Comparison of ENCODE assay signal across 29 cellular contexts in the genomic region with DNA sequence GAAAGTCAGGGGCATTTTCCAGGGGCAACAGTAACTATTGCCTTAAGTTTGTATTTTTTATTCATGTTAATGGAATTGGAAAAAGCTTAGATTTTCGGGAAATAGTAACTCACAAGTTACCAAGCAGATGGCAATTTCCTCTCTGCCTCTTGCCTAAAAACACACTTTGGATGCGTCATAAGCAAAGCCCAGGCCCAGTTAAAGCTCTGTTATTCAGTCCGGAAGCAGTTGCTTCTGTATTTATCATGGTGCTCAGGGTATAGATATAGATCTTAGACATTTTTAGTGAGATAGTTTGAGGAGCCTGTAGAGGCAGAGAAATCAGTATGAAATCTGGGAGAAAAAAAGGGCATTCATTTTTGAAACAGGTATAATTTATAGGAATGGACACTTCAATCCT.
"Had no signal": no experiment of that assay in that cellular context is flagged by ENCODE, and none has a peak within 500 bp of the region (broad histone marks: within the 10 kb centered on the region; RNA-seq: fewer than 3 reads in every experiment).

No MANE protein-coding gene starts in this region.

- FAIRE-seq: bronchial epithelial cell, TTC549 had no signal

- H3K27me3 ChIP-seq: ascending aorta, cardiac muscle cell had no signal

- H3K4me1 ChIP-seq: ascending aorta had no signal

- H3K36me3 ChIP-seq: ascending aorta, cardiac muscle cell, WERI-Rb-1 had no signal

- DNase-seq: activated CD4-positive, alpha-beta memory T cell treated with anti-CD3 and anti-CD28 coated beads, Interleukin-2, amount 10 ng/mL, durations not matched to agents 7 days and 5 days; activated CD4-positive, alpha-beta T cell treated with anti-CD3 and anti-CD28 coated beads for 1 hour; activated CD4-positive, alpha-beta T cell treated with anti-CD3 and anti-CD28 coated beads for 36 hours; activated CD4-positive, alpha-beta T cell treated with anti-CD3 and anti-CD28 coated beads for 48 hours; activated CD4-positive, alpha-beta T cell treated with anti-CD3 and anti-CD28 coated beads, Interleukin-2, amount 10 ng/mL, durations not matched to agents 7 days and 5 days; activated CD4-positive, alpha-beta T cell treated with anti-CD3 and anti-CD28 coated beads, Interleukin-2, amount 50 U/mL, for 48 hours; activated CD4-positive, CD25-positive, alpha-beta regulatory T cell; activated CD8-positive, alpha-beta memory T cell treated with anti-CD3 and anti-CD28 coated beads for 24 hours; activated CD8-positive, alpha-beta memory T cell treated with anti-CD3 and anti-CD28 coated beads, Interleukin-2, amount 10 ng/mL, durations not matched to agents 7 days and 5 days; activated CD8-positive, alpha-beta memory T cell treated with anti-CD3 and anti-CD28 coated beads, Interleukin-2, amount 50 U/mL, for 48 hours; activated CD8-positive, alpha-beta T cell treated with anti-CD3 and anti-CD28 coated beads, Interleukin-2, amount 10 ng/mL, durations not matched to agents 7 days and 5 days; activated effector memory CD4-positive, alpha-beta T cell treated with Interleukin-2 at 50 U/mL for 16 hours; activated gamma-delta T cell; activated naive CD4-positive, alpha-beta T cell treated with anti-CD3 and anti-CD28 coated beads, Interleukin-2, amount 10 ng/mL, durations not matched to agents 7 days and 5 days; activated naive CD4-positive, alpha-beta T cell treated with Interleukin-2 at 50 U/mL for 16 hours; activated naive CD8-positive, alpha-beta T cell treated with anti-CD3 and anti-CD28 coated beads, Interleukin-2, amount 10 ng/mL, durations not matched to agents 7 days and 5 days; activated naive CD8-positive, alpha-beta T cell treated with anti-CD3 and anti-CD28 coated beads, Interleukin-2, amount 50 U/mL, for 24 hours; activated T-cell treated with anti-CD3 and anti-CD28 coated beads, Interleukin-2, amount 50 U/mL, for 24 hours; activated T-cell treated with anti-CD3 and anti-CD28 coated beads, Interleukin-2, amount 50 U/mL, for 48 hours; amygdala; central memory CD4-positive, alpha-beta T cell; T-helper 1 cell; T-helper 2 cell; T-helper 9 cell; WERI-Rb-1 had no signal

- H3K27ac ChIP-seq: ascending aorta, cardiac muscle cell, WERI-Rb-1 had no signal

- H3K4me3 ChIP-seq: ascending aorta, cardiac muscle cell had no signal
